Comparison of ENCODE assay signal across 27 cellular contexts in genomic region chr16:70634861-70635260, GRCh38. TPM values are rescaled to one million over a fixed set of nuclear protein-coding genes. Genes with fewer than 3 reads are reported as not detected.
DNase-seq lines count a peak whose midpoint lies in the region; ATAC-seq, FAIRE-seq and TF ChIP-seq lines count a peak whose summit lies in the region.
"Had no signal": no experiment of that assay in that cellular context is flagged by ENCODE, and none has a peak within 500 bp of the region (broad histone marks: within the 10 kb centered on the region; RNA-seq: fewer than 3 reads in every experiment).

No MANE protein-coding gene starts in this region.

- no peak overlapping the region for H3K9ac ChIP-seq in keratinocyte (ENCODE audit: control insufficient read depth, extremely low read depth, insufficient read depth, low read length)

- no peak for ATAC-seq in RWPE2 (ENCODE audit: low read depth)
- ATAC-seq in GM21515 (IDR thresholded peaks at IDR 0.05; ENCODE audit: unreplicated experiment): no peak
- ATAC-seq: activated CD8-positive, alpha-beta T cell treated with anti-CD3 and anti-CD28 coated beads, Interleukin-2, amount 10 ng/mL, durations not matched to agents 7 days and 5 days; Panc1; right cardiac atrium had no signal

- no peaks in the 10 kb centered on the region for H3K36me3 ChIP-seq in RWPE2 (ENCODE audit: low read depth)
- no peaks in the 10 kb centered on the region for H3K36me3 ChIP-seq in keratinocyte (ENCODE audit: control insufficient read depth in 2 of 2, extremely low read depth in 1 of 2, insufficient read depth in 2 of 2, low read length in 2 of 2)
- H3K36me3 ChIP-seq: BE2C, uterus had no signal

- no peak overlapping the region for H2AFZ ChIP-seq in keratinocyte (ENCODE audit: control insufficient read depth, low read length)

- dilution Hi-C loops in keratinocyte (cut with MboI; ENCODE audit: extremely low pct_ligation_motif_present, low sequenced_read_pairs): no loop called here

- H3K27me3 ChIP-seq in RWPE2 (ENCODE audit: insufficient read depth, poor library complexity, severe bottlenecking) (no peaks in the 10 kb centered on the region), keratinocyte (ENCODE audit: control insufficient read depth, extremely low read depth, insufficient read depth, low read length) (no peaks in the 10 kb centered on the region)
- H3K27me3 ChIP-seq: BE2C, foreskin keratinocyte, uterus had no signal

- peak; percentile 33 for DNase-seq in A172 (ENCODE audit: low spot score)
- DNase-seq in RWPE2 (ENCODE audit: low spot score): no peak
- no peak for DNase-seq in coronary artery (ENCODE audit: low spot score)
- no peak for DNase-seq in keratinocyte (ENCODE audit: low read depth, low spot score)
- no peak for DNase-seq in GM20000 (ENCODE audit: low spot score)
- no peak for DNase-seq in DMS114 treated with DMSO at 0.1 percent for 48 hours (lab: John Stamatoyannopoulos, UW; ENCODE audit: unreplicated experiment)
- DNase-seq in OCI-M2 (lab: John Stamatoyannopoulos, UW; ENCODE audit: unreplicated experiment): no peak
- DNase-seq: activated CD8-positive, alpha-beta T cell treated with anti-CD3 and anti-CD28 coated beads, Interleukin-2, amount 10 ng/mL, durations not matched to agents 7 days and 5 days; activated naive CD4-positive, alpha-beta T cell treated with Interleukin-2 at 50 U/mL for 16 hours; activated T-cell treated with anti-CD3 and anti-CD28 coated beads, Interleukin-2, amount 50 U/mL, for 24 hours; BE2C; DMS79 treated with DMSO at 0.1 percent for 48 hours; hippocampal formation; islet precursor cell; NCI-H1694; nucleus accumbens; T1000; uterus had no signal

- no peaks in the 10 kb centered on the region for H3K9me3 ChIP-seq in RWPE2 (ENCODE audit: severe bottlenecking)
- peaks cover 2% of the 10 kb centered on the region for H3K9me3 ChIP-seq in keratinocyte (ENCODE audit: control insufficient read depth, low read depth, low read length)
- H3K9me3 ChIP-seq: BE2C, uterus had no signal

- no peak overlapping the region for H3K4me2 ChIP-seq in keratinocyte (ENCODE audit: control insufficient read depth, extremely low read depth, insufficient read depth, low read depth, low read length)

- peak overlapping the region; percentile 39 for H3K27ac ChIP-seq in RWPE2 (ENCODE audit: poor library complexity, severe bottlenecking)
- peak overlapping the region; percentile 46 to 61 for H3K27ac ChIP-seq in coronary artery
- H3K27ac ChIP-seq in keratinocyte (ENCODE audit: control insufficient read depth, insufficient read depth, low read length): peak overlapping the region; percentile 42
- H3K27ac ChIP-seq: 22Rv1, SK-N-MC, uterus had no signal

- H3K9me1 ChIP-seq in keratinocyte (ENCODE audit: control insufficient read depth, extremely low read depth, insufficient read depth, low read length): no peaks in the 10 kb centered on the region

- H3K4me1 ChIP-seq in RWPE2 (ENCODE audit: insufficient read depth, poor library complexity, severe bottlenecking) (peaks cover 4% of the 10 kb centered on the region), keratinocyte (ENCODE audit: control insufficient read depth, extremely low read depth, insufficient read depth, low read length) (peaks cover 18% of the 10 kb centered on the region)
- H3K4me1 ChIP-seq: uterus had no signal

- TF ChIP-seq CTCF in RWPE2 (IDR thresholded peaks at IDR 0.05; ENCODE audit: poor library complexity, severe bottlenecking): no peak
- no peak for TF ChIP-seq CTCF in coronary artery (IDR thresholded peaks at IDR 0.05)
- no peak for TF ChIP-seq CTCF in keratinocyte (optimal IDR thresholded peaks at IDR 0.05 in 1 of 3, IDR thresholded peaks at IDR 0.05 in 1 of 3, conservative IDR thresholded peaks at IDR 0.05 in 1 of 3; ENCODE audit: extremely low read depth in 1 of 3, insufficient read depth in 2 of 3, low read length in 3 of 3)
- TF ChIP-seq CTCF in GM20000 (IDR thresholded peaks at IDR 0.05; ENCODE audit: extremely low read depth, missing control alignments): no peak

- no peak for FAIRE-seq in keratinocyte (lab: Jason Lieb, UNC)
- FAIRE-seq: endometrium had no signal

- no peaks in the 10 kb centered on the region for H3K79me2 ChIP-seq in keratinocyte (ENCODE audit: control insufficient read depth, insufficient read depth, low read length)

- no peak overlapping the region for H3K4me3 ChIP-seq in RWPE2 (ENCODE audit: severe bottlenecking)
- no peak overlapping the region for H3K4me3 ChIP-seq in coronary artery
- H3K4me3 ChIP-seq in keratinocyte (ENCODE audit: control insufficient read depth in 2 of 3, extremely low read depth in 1 of 3, insufficient read depth in 2 of 3, low read depth in 1 of 3, low read length in 3 of 3): no peak overlapping the region
- H3K4me3 ChIP-seq: lung, SK-N-MC, uterus had no signal

- H4K20me1 ChIP-seq in keratinocyte (ENCODE audit: control insufficient read depth, extremely low read depth, insufficient read depth, low read length): no peaks in the 10 kb centered on the region

RNA-seq across cellular contexts. Expression of gene IL34, which starts 11.5 kb away (rescaled TPM):
- 7.8 and 10.5 TPM in 2 replicates for total RNA-seq in A172 (2014; rRNA removed; shearing (Covaris generic))
- 0.08 to 0.42 TPM (median 0.14 TPM) in 3 replicates for polyA plus RNA-seq in keratinocyte
- polyA plus RNA-seq in keratinocyte (2011; ENCODE audit: low read depth): 1.8 TPM
- 0.33 and 0.39 TPM in 2 replicates for polyA plus RNA-seq in keratinocyte (2011; cell fraction: cytosol; rRNA removed)
- polyA plus RNA-seq in keratinocyte (2011; cell fraction: nucleus; rRNA removed): 0.23 and 0.47 TPM in 2 replicates
- 0.13 and 4.6 TPM in 2 replicates for polyA plus RNA-seq in keratinocyte (2012; ENCODE audit: low replicate concordance)
- 0.73 TPM in 1 of 3 replicates, not detected in the others for polyA minus RNA-seq in keratinocyte
- polyA minus RNA-seq in keratinocyte (2011; cell fraction: cytosol; rRNA and poly(A)+ RNA removed): not detected
- 0.53 TPM in 1 of 2 replicates, not detected in the other for polyA minus RNA-seq in keratinocyte (2011; cell fraction: nucleus; rRNA and poly(A)+ RNA removed)
- polyA plus RNA-seq: IgD-negative memory B cell had no signal

RNA-seq across cellular contexts. Expression of gene MTSS2, which starts 51.0 kb away (rescaled TPM):
- 74.1 and 96.8 TPM in 2 replicates for total RNA-seq in A172 (2014; rRNA removed; shearing (Covaris generic))
- 13.3 to 22.3 TPM (median 21.8 TPM) in 3 replicates for polyA plus RNA-seq in keratinocyte
- polyA plus RNA-seq in keratinocyte (2011; ENCODE audit: low read depth): 24.4 TPM
- 15.5 and 40.8 TPM in 2 replicates for polyA plus RNA-seq in keratinocyte (2011; cell fraction: cytosol; rRNA removed)
- 38.5 and 49.9 TPM in 2 replicates for polyA plus RNA-seq in keratinocyte (2011; cell fraction: nucleus; rRNA removed)
- 16.8 and 39.7 TPM in 2 replicates for polyA plus RNA-seq in keratinocyte (2012; ENCODE audit: low replicate concordance)
- 12.8 to 45.1 TPM (median 20.7 TPM) in 3 replicates for polyA minus RNA-seq in keratinocyte
- polyA minus RNA-seq in keratinocyte (2011; cell fraction: cytosol; rRNA and poly(A)+ RNA removed): 52.2 TPM
- polyA minus RNA-seq in keratinocyte (2011; cell fraction: nucleus; rRNA and poly(A)+ RNA removed): 20.7 and 31.0 TPM in 2 replicates
